3 cellular contexts compared by ENCODE assay signal in the genomic region with DNA sequence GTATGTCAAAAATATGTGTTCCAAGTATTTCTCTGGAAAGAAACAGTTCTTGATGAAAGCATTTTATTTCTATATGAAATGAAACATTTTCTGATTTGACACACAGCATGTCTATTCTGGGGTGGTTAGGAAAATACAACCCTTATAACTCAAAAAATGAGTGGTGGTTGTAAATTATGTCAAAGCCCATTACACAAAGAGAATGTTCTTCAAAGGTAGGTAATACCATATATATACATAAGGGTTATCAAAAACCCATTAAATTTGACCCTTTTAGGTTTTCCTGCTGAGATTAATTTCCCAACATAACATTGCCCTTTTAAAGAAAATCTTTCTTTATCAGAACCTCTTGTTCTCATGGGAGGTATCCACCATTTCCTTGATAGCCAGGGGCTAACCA.
"Had no signal": no experiment of that assay in that cellular context is flagged by ENCODE, and none has a peak within 500 bp of the region (broad histone marks: within the 10 kb centered on the region; RNA-seq: fewer than 3 reads in every experiment).

No MANE protein-coding gene starts in this region.

- H3K4me3 ChIP-seq: GM12878 had no signal

- ATAC-seq: GM12878 had no signal

- DNase-seq: GDM1, GF-D8 had no signal
